In genomic region chr17:76202516-76202915, GRCh38 we compare ENCODE assay signal across 1 cellular context.
TF ChIP-seq lines count a peak whose summit lies in the region.

No MANE protein-coding gene starts in this region.

TF ChIP-seq in WTC11, 78 proteins besides CTCF, POLR2A, EP300 and RAD21 (continued from another document):
- TF ChIP-seq AFF4 (CRISPR knock-in tag; IDR thresholded peaks at IDR 0.05; ENCODE audit: borderline replicate concordance): no peak
- no peak for TF ChIP-seq MYBL2 (CRISPR knock-in tag; IDR thresholded peaks at IDR 0.05)
- TF ChIP-seq TP53 (CRISPR knock-in tag; IDR thresholded peaks at IDR 0.05): no peak
- TF ChIP-seq ATF3 (CRISPR knock-in tag; conservative IDR thresholded peaks at IDR 0.05): no peak
- TF ChIP-seq ZNF281 (CRISPR knock-in tag; IDR thresholded peaks at IDR 0.05): no peak
- no peak for TF ChIP-seq OVOL2 (CRISPR knock-in tag; IDR thresholded peaks at IDR 0.05; ENCODE audit: borderline replicate concordance)
